Comparison of ENCODE assay signal across 14 cellular contexts in the genomic region with DNA sequence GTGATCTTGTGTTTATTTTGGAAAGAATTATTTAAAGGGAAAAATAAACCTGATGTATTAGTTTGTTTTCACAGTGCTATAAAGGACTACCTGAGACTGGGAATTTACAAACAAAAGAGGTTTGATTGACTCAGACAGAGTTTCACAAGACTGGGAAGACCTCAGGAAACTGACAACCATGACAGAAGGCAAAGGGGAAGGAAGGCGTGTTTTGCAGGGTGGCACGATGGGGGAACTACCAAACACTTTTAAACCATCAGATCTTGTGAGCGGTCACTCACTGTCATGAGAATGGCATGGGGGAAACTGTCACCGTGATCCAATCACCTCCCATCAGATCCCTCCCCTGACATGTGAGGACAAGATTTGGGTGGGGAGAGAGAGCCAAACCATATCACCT.
"Had no signal": no experiment of that assay in that cellular context is flagged by ENCODE, and none has a peak within 500 bp of the region (broad histone marks: within the 10 kb centered on the region; RNA-seq: fewer than 3 reads in every experiment).

No MANE protein-coding gene starts in this region.

- H3K27ac ChIP-seq: cardiac muscle cell, lower lobe of right lung, psoas muscle, right lobe of liver, spleen, upper lobe of left lung had no signal

- H3K4me3 Mint-ChIP-seq: neural crest cell; stimulated activated naive CD8-positive, alpha-beta T cell treated with anti-CD3 and anti-CD28 coated beads, Interleukin-15, amount 100 ng/mL, for 72 hours had no signal

- H3K36me3 ChIP-seq: cardiac muscle cell, lower lobe of right lung, right lobe of liver, spleen, upper lobe of left lung had no signal

- H3K4me1 ChIP-seq: lower lobe of right lung, upper lobe of left lung had no signal

- DNase-seq: activated CD4-positive, alpha-beta T cell treated with anti-CD3 and anti-CD28 coated beads, Interleukin-2, amount 50 U/mL, for 48 hours; activated CD4-positive, CD25-positive, alpha-beta regulatory T cell treated with anti-CD3 and anti-CD28 coated beads, Interleukin-2, amount 50 U/mL, for 72 hours; activated naive CD4-positive, alpha-beta T cell treated with anti-CD3 and anti-CD28 coated beads, Interleukin-2, amount 50 U/mL, for 16 hours; left colon; lower lobe of right lung; psoas muscle; right lobe of liver; spleen; stimulated activated naive CD8-positive, alpha-beta T cell treated with anti-CD3 and anti-CD28 coated beads, Interleukin-15, amount 100 ng/mL, for 72 hours; T-helper 9 cell; upper lobe of left lung had no signal

- H3K27me3 Mint-ChIP-seq: stimulated activated naive CD8-positive, alpha-beta T cell treated with anti-CD3 and anti-CD28 coated beads, Interleukin-15, amount 100 ng/mL, for 72 hours had no signal

- ATAC-seq: left colon; lower lobe of right lung; psoas muscle; right lobe of liver; stimulated activated naive CD8-positive, alpha-beta T cell treated with anti-CD3 and anti-CD28 coated beads, Interleukin-15, amount 100 ng/mL, for 72 hours had no signal

- H3K9me3 ChIP-seq: lower lobe of right lung, psoas muscle, right lobe of liver, spleen, upper lobe of left lung had no signal

- H3K27me3 ChIP-seq: cardiac muscle cell, right lobe of liver, spleen, upper lobe of left lung had no signal

- H3K4me1 Mint-ChIP-seq: neural crest cell; stimulated activated naive CD8-positive, alpha-beta T cell treated with anti-CD3 and anti-CD28 coated beads, Interleukin-15, amount 100 ng/mL, for 72 hours had no signal

- H3K4me3 ChIP-seq: cardiac muscle cell, lower lobe of right lung, psoas muscle, right lobe of liver, spleen, upper lobe of left lung had no signal

- FAIRE-seq: astrocyte had no signal

- H3K9me3 Mint-ChIP-seq: neural crest cell; stimulated activated naive CD8-positive, alpha-beta T cell treated with anti-CD3 and anti-CD28 coated beads, Interleukin-15, amount 100 ng/mL, for 72 hours had no signal
